2 cellular contexts compared by ENCODE assay signal in the genomic region with DNA sequence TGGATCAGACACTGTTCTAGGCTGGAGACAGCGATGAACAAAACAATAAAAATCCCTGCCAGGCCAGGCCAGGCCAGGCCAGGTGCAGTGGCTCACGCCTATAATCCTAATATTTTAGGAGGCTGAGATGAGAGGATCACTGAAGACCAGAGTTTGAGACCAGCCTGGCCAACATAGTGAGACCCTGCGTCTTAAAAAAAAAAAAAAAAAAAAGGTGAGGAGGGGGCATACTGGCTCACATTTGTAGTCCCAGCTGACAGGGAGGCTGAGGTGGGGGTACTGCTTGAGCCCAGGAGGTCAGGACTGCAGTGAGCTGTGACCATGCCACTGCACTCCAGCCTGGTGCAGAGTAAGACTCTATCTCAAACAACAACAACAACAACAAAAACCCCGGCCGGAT.
A peak's percentile ranks its signal among the peaks of the same experiment; 100 is the strongest.
TF ChIP-seq lines count a peak whose summit lies in the region.

No MANE protein-coding gene starts in this region.

TF ChIP-seq in HEK293, 187 proteins besides CTCF, POLR2A, EP300 and RAD21:
- TF ChIP-seq ZNF121 (tag by site-specific recombination; IDR thresholded peaks at IDR 0.05) (0 out of 2 replicates have a peak, but pooled peaks have one; percentile 51), ZNF341 (tag by site-specific recombination; IDR thresholded peaks at IDR 0.05; ENCODE audit: low read depth) (no peak)

TF ChIP-seq in K562, 482 proteins besides CTCF, POLR2A, EP300 and RAD21:
- TF ChIP-seq FOXP1 (CRISPR knock-in tag; IDR thresholded peaks at IDR 0.05) = no peak
- no peak for TF ChIP-seq MCM2 (IDR thresholded peaks at IDR 0.05; ENCODE audit: low read depth)
- TF ChIP-seq ZNF121 (CRISPR knock-in tag; conservative IDR thresholded peaks at IDR 0.05) = peak; percentile 80
